10 cellular contexts compared by ENCODE assay signal in genomic region chr7:150341263-150342118, GRCh38. TPM values are rescaled to one million over a fixed set of nuclear protein-coding genes. Genes with fewer than 3 reads are reported as not detected.
DNase-seq lines count a peak whose midpoint lies in the region; ATAC-seq, FAIRE-seq and TF ChIP-seq lines count a peak whose summit lies in the region.
"Had no signal": no experiment of that assay in that cellular context is flagged by ENCODE, and none has a peak within 500 bp of the region (broad histone marks: within the 10 kb centered on the region; RNA-seq: fewer than 3 reads in every experiment).

TSS of gene RARRES2 (minus strand) at chr7:150341629. CDS start at chr7:150340609, 1,020 bp downstream.

- intact Hi-C loops in Calu3 (cut with micrococcal nuclease; ENCODE audit: unreplicated experiment) (no loop called here), kidney (cut with DNase I) (no loop called here)

- peak within 1 kb of the TSS; percentile 74 to 91 for H3K27ac ChIP-seq in kidney (ENCODE audit: low read depth in 2 of 2, low read length in 2 of 2)
- peak within 1 kb of the TSS; percentile 84 for H3K27ac ChIP-seq in rectal smooth muscle tissue (ENCODE audit: low read depth, low read length)

- no peaks in the 10 kb centered on the region for H3K27me3 ChIP-seq in rectal smooth muscle tissue (ENCODE audit: control insufficient read depth, insufficient read depth, low read length)

- ATAC-seq in HG03342 (IDR thresholded peaks at IDR 0.05; ENCODE audit: unreplicated experiment) = no peak

- H3K9me3 ChIP-seq in kidney (ENCODE audit: control insufficient read depth in 1 of 2, low read length in 2 of 2) = no peaks in the 10 kb centered on the region

- peaks cover 18% of the 10 kb centered on the region for H3K4me1 Mint-ChIP-seq in Calu3 (ENCODE audit: low read depth, unreplicated experiment)

- H3K4me1 ChIP-seq in kidney (ENCODE audit: control insufficient read depth in 1 of 2, insufficient read depth in 1 of 2, low read depth in 1 of 2, low read length in 2 of 2) = peaks cover 4 to 31% of the 10 kb centered on the region in 2 donors
- peaks cover 11% of the 10 kb centered on the region for H3K4me1 ChIP-seq in rectal smooth muscle tissue (ENCODE audit: control insufficient read depth, insufficient read depth, low read length)

- peaks cover 19% of the 10 kb centered on the region for H3K36me3 Mint-ChIP-seq in Calu3 (ENCODE audit: insufficient read depth, unreplicated experiment)

- no peaks in the 10 kb centered on the region for H3K27me3 Mint-ChIP-seq in Calu3 (ENCODE audit: unreplicated experiment)

- no peak for DNase-seq in Calu3
- peak; percentile 32 to 79 for DNase-seq in cardiac fibroblast (ENCODE audit: low read depth in 2 of 2)
- peak; percentile 93 for DNase-seq in kidney
- no peak for DNase-seq in stimulated activated CD4-positive, alpha-beta T cell treated with anti-CD3 and anti-CD28 coated beads, Interleukin-12 subunit alpha, Interleukin-12 subunit beta, amount 100 ng/mL, for 4 hours
- no peak for DNase-seq in GM19239 (ENCODE audit: insufficient read length, low spot score)
- no peak for DNase-seq in NCI-H510A treated with DMSO at 0.1 percent for 48 hours (lab: John Stamatoyannopoulos, UW)
- DNase-seq: cortex of kidney, NCI-H2107 had no signal

- H3K9ac ChIP-seq in kidney (ENCODE audit: low read length in 2 of 2) (peak within 1 kb of the TSS; percentile 11 to 55), rectal smooth muscle tissue (ENCODE audit: low read length) (peak within 1 kb of the TSS; percentile 58)

- no TSS peak for BruUV-seq in Calu3 (replicated peaks; lab: Mats Ljungman, UMichigan)

- H3K9me3 Mint-ChIP-seq in Calu3 (ENCODE audit: low read depth, unreplicated experiment) = no peaks in the 10 kb centered on the region

- H3K36me3 ChIP-seq in kidney (ENCODE audit: control insufficient read depth in 1 of 2, insufficient read depth in 2 of 2, low read length in 2 of 2) (peaks cover 0 to 2% of the 10 kb centered on the region in 2 donors), rectal smooth muscle tissue (ENCODE audit: control insufficient read depth, insufficient read depth, low read length) (no peaks in the 10 kb centered on the region)

- peak within 1 kb of the TSS; percentile 76 for H3K4me3 Mint-ChIP-seq in Calu3 (ENCODE audit: low read depth, unreplicated experiment)

- no peak for TF ChIP-seq CTCF in Calu3 (IDR thresholded peaks at IDR 0.05; ENCODE audit: unreplicated experiment)
- TF ChIP-seq CTCF in cardiac fibroblast (IDR thresholded peaks at IDR 0.05; ENCODE audit: low read depth, low read length) = no peak
- no peak for TF ChIP-seq CTCF in kidney (IDR thresholded peaks at IDR 0.05; ENCODE audit: borderline replicate concordance, extremely low read depth, insufficient read depth)

- H3K4me3 ChIP-seq in cardiac fibroblast (replicated peaks in 1 of 2; ENCODE audit: low read depth in 2 of 2, low read length in 2 of 2) (peak within 1 kb of the TSS; percentile 50 to 58), kidney (ENCODE audit: low read length in 2 of 2) (peak within 1 kb of the TSS; percentile 61 to 65), rectal smooth muscle tissue (ENCODE audit: low read length) (peak within 1 kb of the TSS; percentile 81)

- peak within 1 kb of the TSS; percentile 75 for H3K27ac Mint-ChIP-seq in Calu3 (ENCODE audit: unreplicated experiment)

- CTCF ChIA-PET in Calu3 (lab: Charles Lee) = no interaction called here

- FAIRE-seq in kidney (lab: Jason Lieb, UNC) (no peak), GM19239 (lab: Jason Lieb, UNC) (no peak)

RNA-seq across cellular contexts. Expression of gene RARRES2, which starts in this region (rescaled TPM):
- total RNA-seq in Calu3 (2022) (9.1 and 13.0 TPM in 2 replicates), kidney (104 TPM)
- 475 TPM for polyA plus RNA-seq in kidney (ENCODE audit: insufficient read depth, low read depth, low replicate concordance)

Comparison
In these comparisons a context has a peak if more than half of its experiments do, and no peak if none do; other contexts are left out.
1. DNase-seq: peak in cardiac fibroblast (2 of 2) and kidney (single experiment); none in Calu3 (single experiment), stimulated activated CD4-positive, alpha-beta T cell treated with anti-CD3 and anti-CD28 coated beads, Interleukin-12 subunit alpha, Interleukin-12 subunit beta, amount 100 ng/mL, for 4 hours (single experiment), GM19239 (single experiment) and NCI-H510A treated with DMSO at 0.1 percent for 48 hours (single experiment).
2. Peak in every context shown above with its lines, with median percentiles within 50 percentile points of each other: H3K4me3 ChIP-seq.